Comparison of ENCODE assay signal across 8 cellular contexts in genomic region chr14:85934123-85934885, GRCh38.
A peak's percentile ranks its signal among the peaks of the same experiment; 100 is the strongest.
DNase-seq lines count a peak whose midpoint lies in the region; ATAC-seq, FAIRE-seq and TF ChIP-seq lines count a peak whose summit lies in the region.

No MANE protein-coding gene starts in this region.

- H3K4me1 ChIP-seq in CD8-positive, alpha-beta T cell (ENCODE audit: insufficient read depth, low read length) = peaks cover 17% of the 10 kb centered on the region

- 62 to 70% methylated on average over 12 of the region's 12 CpGs for WGBS in lower leg skin, 2 donors

- POLR2A ChIA-PET in CD8-positive, alpha-beta T cell (lab: Charles Lee) = interaction anchor here (0.8 to 1.2 kb wide), 2 partner anchors 12 to 16 kb away, joined by 3 read pairs; no protein-coding TSS in a partner anchor

- TF ChIP-seq CTCF in CD8-positive, alpha-beta T cell (IDR thresholded peaks at IDR 0.05) = no peak
- TF ChIP-seq CTCF in lower leg skin (IDR thresholded peaks at IDR 0.05) = no peak

- FAIRE-seq in RCC 7860 (lab: Jason Lieb, UNC) = peak; percentile 35

- no peaks in the 10 kb centered on the region for H3K27me3 ChIP-seq in CD8-positive, alpha-beta T cell (ENCODE audit: insufficient read depth, low read length)

- H3K36me3 Mint-ChIP-seq in CD8-positive, alpha-beta T cell = peaks cover 21% of the 10 kb centered on the region
- H3K36me3 Mint-ChIP-seq in activated T-helper 17 cell treated with anti-CD3 and anti-CD28 coated beads, Interleukin-2, amount 50 U/mL, for 72 hours (ENCODE audit: low read depth) = peaks cover 17% of the 10 kb centered on the region

- peak; percentile 9 to 72 (median 40) for DNase-seq in CD8-positive, alpha-beta T cell
- DNase-seq in RCC 7860 (ENCODE audit: low spot score) (peak; percentile 49), left cardiac atrium (no peak), lower leg skin (ENCODE audit: low spot score in 2 of 2) (no peak)
- DNase-seq in stimulated activated CD4-positive, alpha-beta T cell treated with anti-CD3 and anti-CD28 coated beads, Interleukin-4, amount 100 ng/mL, for 24 hours = peak; percentile 61

- ATAC-seq in CD8-positive, alpha-beta T cell = peak; percentile 86
- peak; percentile 97 for ATAC-seq in GM19328 (IDR thresholded peaks at IDR 0.05; ENCODE audit: unreplicated experiment)
- peak; percentile 93 for ATAC-seq in HG03439 (IDR thresholded peaks at IDR 0.05; ENCODE audit: unreplicated experiment)
- ATAC-seq in activated T-helper 17 cell treated with anti-CD3 and anti-CD28 coated beads, Interleukin-2, amount 50 U/mL, for 72 hours (replicated peaks) = peak; percentile 85
- ATAC-seq in left cardiac atrium = peak; percentile 61 to 72

- H3K4me3 ChIP-seq in CD8-positive, alpha-beta T cell (ENCODE audit: low read depth, low read length) = peak overlapping the region; percentile 72
- no peak overlapping the region for H3K4me3 ChIP-seq in lower leg skin (ENCODE audit: low read depth, poor library complexity, severe bottlenecking)

- TF ChIP-seq POLR2A in lower leg skin (IDR thresholded peaks at IDR 0.05) = no peak

- CTCF ChIA-PET in CD8-positive, alpha-beta T cell (lab: Charles Lee) = no interaction called here

- peaks cover 13% of the 10 kb centered on the region for H3K9me3 Mint-ChIP-seq in CD8-positive, alpha-beta T cell
- H3K9me3 Mint-ChIP-seq in activated T-helper 17 cell treated with anti-CD3 and anti-CD28 coated beads, Interleukin-2, amount 50 U/mL, for 72 hours = peaks cover 8% of the 10 kb centered on the region

- H3K4me1 Mint-ChIP-seq in CD8-positive, alpha-beta T cell (ENCODE audit: low read depth) = peaks cover 38% of the 10 kb centered on the region
- H3K4me1 Mint-ChIP-seq in activated T-helper 17 cell treated with anti-CD3 and anti-CD28 coated beads, Interleukin-2, amount 50 U/mL, for 72 hours = peaks cover 18% of the 10 kb centered on the region

- peak overlapping the region; percentile 75 for H3K27ac ChIP-seq in CD8-positive, alpha-beta T cell (ENCODE audit: low read depth, low read length)

- intact Hi-C loops in CD8-positive, alpha-beta T cell (cut with DNase I, micrococcal nuclease) = no loop called here
- intact Hi-C loops in left cardiac atrium (cut with DNase I) = no loop called here
- intact Hi-C loops in lower leg skin (cut with DNase I; ENCODE audit: low total_unique reads) = no loop called here

- peak overlapping the region; percentile 92 for H3K4me3 Mint-ChIP-seq in CD8-positive, alpha-beta T cell
- peak overlapping the region; percentile 97 for H3K4me3 Mint-ChIP-seq in activated T-helper 17 cell treated with anti-CD3 and anti-CD28 coated beads, Interleukin-2, amount 50 U/mL, for 72 hours

- no peaks in the 10 kb centered on the region for H3K36me3 ChIP-seq in CD8-positive, alpha-beta T cell (ENCODE audit: insufficient read depth, low read length)

- H3K9me3 ChIP-seq in CD8-positive, alpha-beta T cell (ENCODE audit: low read length) = no peaks in the 10 kb centered on the region

- H3K27ac Mint-ChIP-seq in CD8-positive, alpha-beta T cell = peak overlapping the region; percentile 93
- H3K27ac Mint-ChIP-seq in activated T-helper 17 cell treated with anti-CD3 and anti-CD28 coated beads, Interleukin-2, amount 50 U/mL, for 72 hours = peak overlapping the region; percentile 98

- H3K27me3 Mint-ChIP-seq in CD8-positive, alpha-beta T cell (ENCODE audit: low read depth) = no peaks in the 10 kb centered on the region
- no peaks in the 10 kb centered on the region for H3K27me3 Mint-ChIP-seq in activated T-helper 17 cell treated with anti-CD3 and anti-CD28 coated beads, Interleukin-2, amount 50 U/mL, for 72 hours

Comparison
In these comparisons a context has a peak if more than half of its experiments do, and no peak if none do; other contexts are left out.
1. DNase-seq: peak in CD8-positive, alpha-beta T cell (7 of 7), RCC 7860 (single experiment) and stimulated activated CD4-positive, alpha-beta T cell treated with anti-CD3 and anti-CD28 coated beads, Interleukin-4, amount 100 ng/mL, for 24 hours (single experiment); none in left cardiac atrium (single experiment) and lower leg skin (0 of 2).
2. Peak in every context shown above with its lines, with median percentiles within 50 percentile points of each other: ATAC-seq.